Comparison of ENCODE assay signal across 34 cellular contexts in genomic region chr10:116306847-116307246, GRCh38. TPM values are rescaled to one million over a fixed set of nuclear protein-coding genes. Genes with fewer than 3 reads are reported as not detected.
"Had no signal": no experiment of that assay in that cellular context is flagged by ENCODE, and none has a peak within 500 bp of the region (broad histone marks: within the 10 kb centered on the region; RNA-seq: fewer than 3 reads in every experiment).

No MANE protein-coding gene starts in this region.

- H3K36me3 ChIP-seq: adrenal gland, breast epithelium, Peyer's patch, SJSA1 had no signal

- H3K4me2 ChIP-seq: KMS-11, SK-N-SH had no signal

- H3K27ac ChIP-seq: adrenal gland, body of pancreas, breast epithelium, KMS-11, Peyer's patch, SJSA1 had no signal

- H3K9me3 ChIP-seq: adrenal gland, body of pancreas, breast epithelium, Peyer's patch, SJSA1, SK-N-SH had no signal

- H3K27me3 ChIP-seq: adrenal gland, body of pancreas, breast epithelium, Peyer's patch, SJSA1 had no signal

- DNase-seq: activated CD4-positive, alpha-beta T cell treated with anti-CD3 and anti-CD28 coated beads, Interleukin-2, amount 10 ng/mL, durations not matched to agents 7 days and 5 days; activated CD4-positive, alpha-beta T cell treated with anti-CD3 and anti-CD28 coated beads, Interleukin-2, amount 50 U/mL, for 48 hours; activated CD8-positive, alpha-beta T cell treated with anti-CD3 and anti-CD28 coated beads, Interleukin-2, amount 10 ng/mL, durations not matched to agents 7 days and 5 days; activated gamma-delta T cell; activated naive CD4-positive, alpha-beta T cell treated with Interleukin-2 at 50 U/mL for 16 hours; activated naive CD8-positive, alpha-beta T cell treated with anti-CD3 and anti-CD28 coated beads, Interleukin-2, amount 10 ng/mL, durations not matched to agents 7 days and 5 days; activated T-cell treated with anti-CD3 and anti-CD28 coated beads, Interleukin-2, amount 50 U/mL, for 24 hours; adrenal gland; body of pancreas; MM.1S; MV-4-11; NCI-H1092 treated with DMSO at 0.1 percent for 48 hours; NCI-H1417; NCI-H146; NCI-H187; NCI-H2029 treated with DMSO at 0.1 percent for 48 hours; NCI-H2107; NCI-H2171; NCI-H510A; NCI-H526; NCI-H748 treated with DMSO at 0.1 percent for 48 hours; NK-92 treated with Interleukin-12 subunit alpha and Interleukin-12 subunit beta, amount 100 ng/mL, for 24 hours; PC-3; Peyer's patch; RPMI8226; SHP77 treated with DMSO at 0.1 percent for 48 hours; SK-N-SH had no signal

- ATAC-seq: activated CD8-positive, alpha-beta T cell treated with anti-CD3 and anti-CD28 coated beads, Interleukin-2, amount 10 ng/mL, durations not matched to agents 7 days and 5 days; body of pancreas; PC-3 had no signal

- H3K4me3 ChIP-seq: adrenal gland, body of pancreas, breast epithelium, Peyer's patch, SJSA1 had no signal

- H3K4me1 ChIP-seq: adrenal gland, body of pancreas, breast epithelium, Peyer's patch, SJSA1 had no signal

- H3K9ac ChIP-seq: KMS-11, SK-N-SH had no signal

RNA-seq across cellular contexts. Expression of gene CCDC172, which starts 17.4 kb away (rescaled TPM):
- total RNA-seq: activated CD4-positive, alpha-beta T cell treated with anti-CD3 and anti-CD28 coated beads, Interleukin-2, amount 10 ng/mL, durations not matched to agents 7 days and 5 days; activated CD8-positive, alpha-beta T cell treated with anti-CD3 and anti-CD28 coated beads, Interleukin-2, amount 10 ng/mL, durations not matched to agents 7 days and 5 days; activated naive CD8-positive, alpha-beta T cell treated with anti-CD3 and anti-CD28 coated beads, Interleukin-2, amount 10 ng/mL, durations not matched to agents 7 days and 5 days; activated T-helper 2 cell treated with anti-CD3 and anti-CD28 coated beads, Interferon-gamma antibody, Interleukin-2, Interleukin-4, amounts not matched to agents 10 μg/mL and 5 μg/mL and 100 μg/mL, durations not matched to agents 14 hours and 24 hours and 36 hours; adrenal gland; astrocyte; body of pancreas; breast epithelium; cardiac septum; LHCN-M2; PC-3; Peyer's patch; SJSA1 had no signal
- polyA plus RNA-seq: SK-N-SH had no signal

RNA-seq across cellular contexts. Expression of gene GFRA1, which starts 33.8 kb away (rescaled TPM):
- total RNA-seq: activated CD4-positive, alpha-beta T cell treated with anti-CD3 and anti-CD28 coated beads, Interleukin-2, amount 10 ng/mL, durations not matched to agents 7 days and 5 days; activated CD8-positive, alpha-beta T cell treated with anti-CD3 and anti-CD28 coated beads, Interleukin-2, amount 10 ng/mL, durations not matched to agents 7 days and 5 days; activated naive CD8-positive, alpha-beta T cell treated with anti-CD3 and anti-CD28 coated beads, Interleukin-2, amount 10 ng/mL, durations not matched to agents 7 days and 5 days; activated T-helper 2 cell treated with anti-CD3 and anti-CD28 coated beads, Interferon-gamma antibody, Interleukin-2, Interleukin-4, amounts not matched to agents 10 μg/mL and 5 μg/mL and 100 μg/mL, durations not matched to agents 14 hours and 24 hours and 36 hours; PC-3 had no signal
